ENCODE assay signal across 9 cellular contexts in the genomic region with DNA sequence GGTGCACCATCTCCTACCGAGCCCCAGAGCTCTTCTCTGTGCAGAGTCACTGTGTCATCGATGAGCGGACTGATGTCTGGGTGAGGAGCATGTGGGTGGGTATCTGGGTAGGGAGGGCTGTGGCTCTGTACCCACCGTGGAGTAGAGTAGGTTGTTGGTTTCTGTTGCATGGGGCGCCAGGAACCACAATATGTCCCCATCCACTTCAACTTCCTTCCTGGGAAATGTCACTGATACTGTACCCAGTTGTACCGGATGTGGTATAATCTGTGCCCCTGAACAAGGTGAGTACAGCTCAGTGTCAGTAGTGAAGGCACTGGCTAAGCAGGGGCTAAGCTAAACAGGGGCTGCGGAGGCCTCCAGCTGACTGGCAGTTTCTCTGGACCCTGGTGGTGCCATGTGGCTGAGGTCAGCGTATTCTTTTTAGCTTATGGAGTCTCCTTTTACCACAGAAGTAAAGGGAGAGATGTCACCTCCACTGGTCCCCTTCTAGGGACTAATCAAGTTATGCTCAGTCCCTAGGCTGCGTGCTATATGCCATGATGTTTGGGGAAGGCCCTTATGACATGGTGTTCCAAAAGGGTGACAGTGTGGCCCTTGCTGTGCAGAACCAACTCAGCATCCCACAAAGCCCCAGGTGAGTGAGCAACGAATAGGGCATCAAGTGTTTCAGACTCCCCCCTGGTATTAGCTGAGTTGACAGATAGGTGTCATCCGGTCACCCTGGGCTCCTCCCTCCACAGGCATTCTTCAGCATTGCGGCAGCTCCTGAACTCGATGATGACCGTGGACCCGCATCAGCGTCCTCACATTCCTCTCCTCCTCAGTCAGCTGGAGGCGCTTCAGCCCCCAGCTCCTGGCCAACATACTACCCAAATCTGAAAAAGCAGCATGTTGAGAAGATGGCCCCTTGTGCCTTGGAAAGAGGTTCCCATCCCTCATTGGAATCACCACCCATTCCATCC. TPM values are rescaled to one million over a fixed set of nuclear protein-coding genes. Genes with fewer than 3 reads are reported as not detected.
DNase-seq lines count a peak whose midpoint lies in the region; TF ChIP-seq lines count a peak whose summit lies in the region.
"Had no signal": no experiment of that assay in that cellular context is flagged by ENCODE, and none has a peak within 500 bp of the region (broad histone marks: within the 10 kb centered on the region; RNA-seq: fewer than 3 reads in every experiment).

No MANE protein-coding gene starts in this region.

- H3K9me3 Mint-ChIP-seq in CD8-positive, alpha-beta memory T cell = peaks cover 0 to 2% (median 0%) of the 10 kb centered on the region in 5 donors
- no peaks in the 10 kb centered on the region for H3K9me3 Mint-ChIP-seq in chondrocyte (ENCODE audit: low read depth)

- H3K36me3 Mint-ChIP-seq in CD8-positive, alpha-beta memory T cell = peaks cover 4 to 57% (median 25%) of the 10 kb centered on the region in 3 donors
- no peaks in the 10 kb centered on the region for H3K36me3 Mint-ChIP-seq in chondrocyte (ENCODE audit: low read depth)

- H3K27me3 ChIP-seq in CD8-positive, alpha-beta memory T cell (ENCODE audit: insufficient read depth, low read length, poor library complexity, severe bottlenecking) = no peaks in the 10 kb centered on the region

- peaks cover 35% of the 10 kb centered on the region for H3K36me3 ChIP-seq in CD8-positive, alpha-beta memory T cell (ENCODE audit: insufficient read depth, low read length)

- H3K4me1 ChIP-seq in CD8-positive, alpha-beta memory T cell (ENCODE audit: insufficient read depth, low read length) = peaks cover 76% of the 10 kb centered on the region

- no peak for TF ChIP-seq CTCF in chondrocyte (IDR thresholded peaks at IDR 0.05)
- TF ChIP-seq CTCF in GM10266 (IDR thresholded peaks at IDR 0.05; ENCODE audit: control insufficient read depth, insufficient read depth, low read depth, missing control alignments) = no peak

- H3K27me3 Mint-ChIP-seq in CD8-positive, alpha-beta memory T cell = peaks cover 0 to 6% of the 10 kb centered on the region in 2 donors
- H3K27me3 Mint-ChIP-seq in chondrocyte (ENCODE audit: low read depth) = no peaks in the 10 kb centered on the region

- peak; percentile 52 to 86 (median 83) for DNase-seq in CD8-positive, alpha-beta memory T cell
- peak; percentile 73 for DNase-seq in T-helper 22 cell (ENCODE audit: low read depth)
- no peak for DNase-seq in chondrocyte (ENCODE audit: low spot score)
- DNase-seq in HUDEP-2 (lab: John Stamatoyannopoulos, UW; ENCODE audit: unreplicated experiment in 76 of 76) = no peak
- no peak for DNase-seq in posterior cingulate gyrus
- DNase-seq in DMS 273 treated with DMSO at 0.1 percent for 48 hours (lab: John Stamatoyannopoulos, UW) = no peak
- no peak for DNase-seq in GM10266 (ENCODE audit: extremely low spot score)

- no peaks in the 10 kb centered on the region for H3K9me3 ChIP-seq in CD8-positive, alpha-beta memory T cell (ENCODE audit: low read length)

- H3K27ac Mint-ChIP-seq in CD8-positive, alpha-beta memory T cell = peak overlapping the region; percentile 88 to 99 (median 95)
- H3K27ac Mint-ChIP-seq in chondrocyte (ENCODE audit: unreplicated experiment) = peak overlapping the region; percentile 98

- H3K27ac ChIP-seq in CD8-positive, alpha-beta memory T cell (ENCODE audit: low read depth, low read length) = peak overlapping the region; percentile 69
- H3K27ac ChIP-seq in skin epidermis = peak overlapping the region in 20 of 21 experiments; percentile 57 to 98 (median 86)

- H3K4me3 ChIP-seq in CD8-positive, alpha-beta memory T cell (ENCODE audit: low read length) = peak overlapping the region; percentile 86
- no peak overlapping the region for H3K4me3 ChIP-seq in skin epidermis

- POLR2A ChIA-PET in CD8-positive, alpha-beta memory T cell (lab: Charles Lee) = interaction anchor here (0.5 to 11.9 kb wide), 10 partner anchors 18 to 352 kb away, joined by 3 to 164 read pairs (median 6); a partner anchor contains a TSS

- intact Hi-C loops in posterior cingulate gyrus (cut with DNase I) = no loop called here

- CTCF ChIA-PET in CD8-positive, alpha-beta memory T cell (lab: Charles Lee) = interaction anchor here (0.7 to 12.3 kb wide), 6 partner anchors 18 to 268 kb away, joined by 3 to 136 read pairs (median 24); a partner anchor contains a TSS

- peak overlapping the region; percentile 81 to 99 (median 90) for H3K4me3 Mint-ChIP-seq in CD8-positive, alpha-beta memory T cell
- H3K4me3 Mint-ChIP-seq in chondrocyte (ENCODE audit: unreplicated experiment) = no peak overlapping the region

- H3K4me1 Mint-ChIP-seq in CD8-positive, alpha-beta memory T cell = peaks cover 78 to 90% (median 80%) of the 10 kb centered on the region in 3 donors
- H3K4me1 Mint-ChIP-seq in chondrocyte (ENCODE audit: low read depth) = peaks cover 70% of the 10 kb centered on the region

RNA-seq across cellular contexts. Expression of a gene that starts 2.7 kb away (rescaled TPM):
- 10 to 100 TPM; 23.0 to 26.1 TPM for total RNA-seq in CD8-positive, alpha-beta memory T cell
- 18.6 TPM for polyA plus RNA-seq in CD8-positive, alpha-beta memory T cell
- total RNA-seq in chondrocyte = 24.4 to 32.0 TPM (median 25.9 TPM) in 3 replicates

RNA-seq across cellular contexts. Expression of a gene that starts 2.7 kb away (rescaled TPM):
- 1 to 10 TPM; 2.6 to 3.5 TPM for total RNA-seq in CD8-positive, alpha-beta memory T cell
- 0.99 TPM for polyA plus RNA-seq in CD8-positive, alpha-beta memory T cell
- 2.9 to 7.3 TPM (median 3.0 TPM) in 3 replicates for total RNA-seq in chondrocyte

RNA-seq across cellular contexts. Expression of a gene that starts 5.1 kb away (rescaled TPM):
- total RNA-seq in CD8-positive, alpha-beta memory T cell = not detected
- not detected for polyA plus RNA-seq in CD8-positive, alpha-beta memory T cell
- not detected in 3 replicates for total RNA-seq in chondrocyte
- total RNA-seq: RPMI7951 had no signal

RNA-seq across cellular contexts. Expression of a gene that starts 5.8 kb away (rescaled TPM):
- 100 to 1,000 TPM; 175 to 178 TPM for total RNA-seq in CD8-positive, alpha-beta memory T cell
- 234 TPM for polyA plus RNA-seq in CD8-positive, alpha-beta memory T cell
- 9.4 to 19.7 TPM (median 11.5 TPM) in 3 replicates for total RNA-seq in chondrocyte

RNA-seq across cellular contexts. Expression of a gene that starts 18.4 kb away (rescaled TPM):
- total RNA-seq in CD8-positive, alpha-beta memory T cell = 10 to 100 TPM; 72.4 to 76.0 TPM
- polyA plus RNA-seq in CD8-positive, alpha-beta memory T cell = 32.5 TPM
- total RNA-seq in chondrocyte = 27.9 to 38.0 TPM (median 35.9 TPM) in 3 replicates

Comparison
In these comparisons a context has a peak if more than half of its experiments do, and no peak if none do; other contexts are left out.
1. DNase-seq: peak in CD8-positive, alpha-beta memory T cell (5 of 5) and T-helper 22 cell (single experiment); none in chondrocyte (single experiment), HUDEP-2 (0 of 76), posterior cingulate gyrus (0 of 10), DMS 273 treated with DMSO at 0.1 percent for 48 hours (single experiment) and GM10266 (single experiment).